ENCODE assay signal across 8 cellular contexts in the genomic region with DNA sequence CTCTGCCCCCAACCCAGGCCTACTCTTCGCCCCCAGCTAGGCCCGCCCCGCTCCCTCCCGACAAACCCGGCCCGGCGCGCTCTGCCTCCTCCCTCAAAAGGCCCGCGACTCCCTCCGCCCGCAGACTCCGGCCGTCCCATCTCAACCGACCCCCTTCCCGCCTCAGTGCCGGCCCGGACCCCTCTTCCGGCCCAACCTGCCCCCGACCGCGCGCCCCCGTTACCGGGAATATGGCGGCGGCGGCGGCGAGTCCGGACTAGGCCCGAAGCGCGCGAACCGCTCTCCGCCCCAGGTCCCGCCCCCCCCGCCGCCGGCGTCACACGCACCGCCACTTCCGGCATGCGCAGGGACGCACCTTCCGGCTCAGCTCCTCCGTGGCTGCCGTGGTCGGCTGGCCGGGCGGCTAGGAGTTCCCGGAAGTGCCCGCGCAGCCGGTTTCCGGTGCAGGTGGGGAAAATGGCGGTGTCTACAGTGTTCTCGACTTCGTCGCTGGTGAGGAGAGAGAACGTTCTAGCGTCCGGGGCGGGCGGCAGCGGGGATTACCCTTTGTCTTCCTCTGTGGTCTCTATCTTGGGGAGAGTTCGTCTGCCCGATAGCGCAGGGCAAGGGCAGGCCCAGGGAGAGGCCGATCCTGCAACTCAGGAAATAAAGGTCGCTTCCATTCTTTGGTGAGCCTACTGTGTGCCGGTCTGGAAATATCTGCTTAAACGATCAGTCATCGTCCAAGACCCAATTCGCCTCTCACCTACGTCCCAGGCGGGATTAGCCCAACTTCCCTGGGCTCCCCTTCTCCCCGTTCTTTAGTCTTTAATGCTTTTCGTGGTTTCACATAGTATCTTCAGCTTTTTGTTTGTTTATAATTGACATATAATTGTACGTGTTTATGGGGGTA. TPM values are rescaled to one million over a fixed set of nuclear protein-coding genes. Genes with fewer than 3 reads are reported as not detected.
DNase-seq lines count a peak whose midpoint lies in the region; ATAC-seq and TF ChIP-seq lines count a peak whose summit lies in the region.

TSS of gene CPSF7 (minus strand) at position 285 of the 892 bp plus-strand sequence. CDS start 740 bp downstream, outside the sequence.
TSS of gene SDHAF2 (plus strand) at position 434 of the 892 bp plus-strand sequence. CDS start at position 457, 23 bp downstream.

- H3K27me3 ChIP-seq in H7 (ENCODE audit: control insufficient read depth, insufficient read depth, low read length) (no peaks in the 10 kb centered on the region), MG63 (no peaks in the 10 kb centered on the region)

- no peak for TF ChIP-seq CTCF in fibroblast of pulmonary artery (IDR thresholded peaks at IDR 0.05; ENCODE audit: low read length, missing control alignments)

- peak within 1 kb of the TSS; percentile 99 to 100 for H3K27ac Mint-ChIP-seq in natural killer cell treated with Interleukin-12 subunit alpha and Interleukin-12 subunit beta and Interleukin-15 and Interleukin-18, amount 100 ng/mL, for 72 hours

- peak within 1 kb of the TSS; percentile 99 for H3K4me3 ChIP-seq in H7 (ENCODE audit: insufficient read depth, low read depth, low read length)
- H3K4me3 ChIP-seq in MG63 = peak within 1 kb of the TSS; percentile 74
- H3K4me3 ChIP-seq in fibroblast of pulmonary artery (replicated peaks; ENCODE audit: low read depth, low read length) = peak within 1 kb of the TSS; percentile 76

- peaks cover 41 to 51% of the 10 kb centered on the region in 2 donors for H3K4me1 Mint-ChIP-seq in natural killer cell treated with Interleukin-12 subunit alpha and Interleukin-12 subunit beta and Interleukin-15 and Interleukin-18, amount 100 ng/mL, for 72 hours (ENCODE audit: low read depth in 2 of 2)

- peak; percentile 96 for DNase-seq in ELF-1 (ENCODE audit: low read depth, low spot score)
- peak; percentile 96 for DNase-seq in H7
- peak; percentile 98 for DNase-seq in MG63
- DNase-seq in SHP77 (lab: John Stamatoyannopoulos, UW) = peak; percentile 90 to 94
- peak; percentile 97 for DNase-seq in activated effector memory CD4-positive, alpha-beta T cell treated with Interleukin-2 at 50 U/mL for 16 hours
- DNase-seq in fibroblast of pulmonary artery (ENCODE audit: low read depth) = peak; percentile 95
- DNase-seq in natural killer cell treated with Interleukin-12 subunit alpha and Interleukin-12 subunit beta and Interleukin-15 and Interleukin-18, amount 100 ng/mL, for 72 hours (ENCODE audit: low spot score) = peak; percentile 100
- peak; percentile 97 for DNase-seq in stimulated activated naive CD4-positive, alpha-beta T cell treated with Interleukin-2 at 50 U/mL for 16 hours (lab: John Stamatoyannopoulos, UW)

- no peaks in the 10 kb centered on the region for H3K9me3 ChIP-seq in MG63

- no peaks in the 10 kb centered on the region for H3K9me3 Mint-ChIP-seq in natural killer cell treated with Interleukin-12 subunit alpha and Interleukin-12 subunit beta and Interleukin-15 and Interleukin-18, amount 100 ng/mL, for 72 hours

- H3K36me3 ChIP-seq in H7 (replicated peaks; ENCODE audit: control insufficient read depth, insufficient read depth, low read length) (peaks cover 22% of the 10 kb centered on the region), MG63 (peaks cover 50% of the 10 kb centered on the region)

- peaks cover 31% of the 10 kb centered on the region for H3K36me3 Mint-ChIP-seq in natural killer cell treated with Interleukin-12 subunit alpha and Interleukin-12 subunit beta and Interleukin-15 and Interleukin-18, amount 100 ng/mL, for 72 hours

- peak within 1 kb of the TSS; percentile 97 for H3K4me3 Mint-ChIP-seq in natural killer cell treated with Interleukin-12 subunit alpha and Interleukin-12 subunit beta and Interleukin-15 and Interleukin-18, amount 100 ng/mL, for 72 hours

- no peaks in the 10 kb centered on the region for H3K27me3 Mint-ChIP-seq in natural killer cell treated with Interleukin-12 subunit alpha and Interleukin-12 subunit beta and Interleukin-15 and Interleukin-18, amount 100 ng/mL, for 72 hours

- peak; percentile 95 to 96 for ATAC-seq in natural killer cell treated with Interleukin-12 subunit alpha and Interleukin-12 subunit beta and Interleukin-15 and Interleukin-18, amount 100 ng/mL, for 72 hours

RNA-seq across cellular contexts. Expression of gene CPSF7, which starts in this region (rescaled TPM):
- total RNA-seq in H7 (2014; rRNA removed; shearing (Covaris generic)) = 40.2 and 42.6 TPM in 2 replicates
- total RNA-seq in MG63 (2014; rRNA removed; shearing (Covaris generic); ENCODE audit: low replicate concordance) = 26.0 and 40.3 TPM in 2 replicates
- total RNA-seq in natural killer cell treated with Interleukin-12 subunit alpha and Interleukin-12 subunit beta and Interleukin-15 and Interleukin-18, amount 100 ng/mL, for 72 hours = 100 to 1,000 TPM; 101 to 132 TPM

RNA-seq across cellular contexts. Expression of gene SDHAF2, which starts in this region (rescaled TPM):
- 31.3 and 48.6 TPM in 2 replicates for total RNA-seq in H7 (2014; rRNA removed; shearing (Covaris generic))
- 18.2 and 35.5 TPM in 2 replicates for total RNA-seq in MG63 (2014; rRNA removed; shearing (Covaris generic); ENCODE audit: low replicate concordance)
- total RNA-seq in natural killer cell treated with Interleukin-12 subunit alpha and Interleukin-12 subunit beta and Interleukin-15 and Interleukin-18, amount 100 ng/mL, for 72 hours = 10 to 100 TPM; 63.3 to 69.0 TPM

Comparison
In these comparisons a context has a peak if more than half of its experiments do, and no peak if none do; other contexts are left out.
1. Peak in every context shown above with its lines: DNase-seq, ATAC-seq and H3K4me3 ChIP-seq.